Comparison of ENCODE assay signal across 10 cellular contexts in genomic region chrX:104351173-104351769, GRCh38.
DNase-seq lines count a peak whose midpoint lies in the region; ATAC-seq and TF ChIP-seq lines count a peak whose summit lies in the region.
"Had no signal": no experiment of that assay in that cellular context is flagged by ENCODE, and none has a peak within 500 bp of the region (broad histone marks: within the 10 kb centered on the region; RNA-seq: fewer than 3 reads in every experiment).

No MANE protein-coding gene starts in this region.

- no peak for TF ChIP-seq POLR2A in GM18505 (IDR thresholded peaks at IDR 0.05; ENCODE audit: borderline replicate concordance, extremely low read depth, insufficient read depth, insufficient read length)

- H3K9me3 ChIP-seq in colonic mucosa, result no peaks in the 10 kb centered on the region

- no peak overlapping the region for H3K27ac ChIP-seq in colonic mucosa

- H3K4me1 ChIP-seq in colonic mucosa, result no peaks in the 10 kb centered on the region

- no peak overlapping the region for H3K4me3 ChIP-seq in colonic mucosa

- TF ChIP-seq CTCF in colonic mucosa (IDR thresholded peaks at IDR 0.05), result no peak

- DNase-seq in AG08396 (ENCODE audit: low spot score) (peak; percentile 44), HPDE6-E6E7 (ENCODE audit: extremely low spot score) (peak; percentile 64), amniotic epithelial cell (ENCODE audit: low read depth) (peak; percentile 84), iris pigment epithelial cell (ENCODE audit: low read depth) (peak; percentile 89), SHP77 (lab: John Stamatoyannopoulos, UW) (no peak), colonic mucosa (no peak), Kasumi-1 (lab: John Stamatoyannopoulos, UW) (no peak)
- DNase-seq: activated CD8-positive, alpha-beta memory T cell treated with anti-CD3 and anti-CD28 coated beads, Interleukin-2, amount 50 U/mL, for 4 hours; DMS 273 treated with DMSO at 0.1 percent for 48 hours had no signal

- H3K9ac ChIP-seq in colonic mucosa (ENCODE audit: low read depth in 2 of 2, low read length in 2 of 2), result no peak overlapping the region

- ATAC-seq in GM18505 (IDR thresholded peaks at IDR 0.05; ENCODE audit: unreplicated experiment), result no peak

- H3K27me3 ChIP-seq in colonic mucosa, result no peaks in the 10 kb centered on the region

- no peaks in the 10 kb centered on the region for H3K36me3 ChIP-seq in colonic mucosa

- intact Hi-C loops in colonic mucosa (cut with DNase I), result no loop called here

Comparison
In these comparisons a context has a peak if more than half of its experiments do, and no peak if none do; other contexts are left out.
1. DNase-seq: peak in AG08396 (single experiment), HPDE6-E6E7 (single experiment), amniotic epithelial cell (single experiment) and iris pigment epithelial cell (single experiment); none in SHP77 (0 of 2), colonic mucosa (single experiment) and Kasumi-1 (0 of 2).